25 cellular contexts compared by ENCODE assay signal in the genomic region with DNA sequence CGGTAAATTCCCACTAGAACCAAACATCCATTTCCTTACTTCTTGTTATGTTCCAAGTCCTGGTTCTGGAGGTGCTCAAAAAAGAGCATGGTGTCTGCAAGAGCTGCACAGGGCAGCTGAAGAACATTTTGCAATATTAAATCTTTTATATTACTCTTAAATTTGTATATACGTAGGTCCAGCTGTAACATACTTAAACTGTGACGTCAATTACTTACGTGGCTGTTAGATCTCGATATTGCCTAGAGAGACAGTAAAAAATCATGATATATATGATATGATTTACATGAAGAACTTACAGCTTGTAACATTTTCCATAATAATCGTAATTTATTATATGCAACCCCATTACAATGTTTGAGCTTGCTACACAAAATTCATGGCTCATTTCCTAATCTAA. TPM values are rescaled to one million over a fixed set of nuclear protein-coding genes. Genes with fewer than 3 reads are reported as not detected.
"Had no signal": no experiment of that assay in that cellular context is flagged by ENCODE, and none has a peak within 500 bp of the region (broad histone marks: within the 10 kb centered on the region; RNA-seq: fewer than 3 reads in every experiment).

No MANE protein-coding gene starts in this region.

- FAIRE-seq: K562 had no signal

- H3K4me3 Mint-ChIP-seq: IgD-negative memory B cell had no signal

- H3K27ac Mint-ChIP-seq: IgD-negative memory B cell had no signal

- H3K9me3 Mint-ChIP-seq: IgD-negative memory B cell had no signal

- H3K36me3 Mint-ChIP-seq: IgD-negative memory B cell had no signal

- DNase-seq: Kasumi-1, MM.1S, NCI-H1105, NCI-H1436 treated with DMSO at 0.1 percent for 48 hours, NCI-H1694, NCI-H187 treated with DMSO at 0.1 percent for 48 hours, NCI-H2029 treated with DMSO at 0.1 percent for 48 hours, NCI-H2171 treated with DMSO at 0.1 percent for 48 hours, NCI-H345, NCI-H446 treated with DMSO at 0.1 percent for 48 hours, NCI-H510A treated with DMSO at 0.1 percent for 48 hours, NCI-H526, NCI-H748 treated with DMSO at 0.1 percent for 48 hours, PC-3, SK-N-SH, SW 1271 had no signal

- H3K4me1 Mint-ChIP-seq: IgD-negative memory B cell had no signal

- H3K4me3 ChIP-seq: K562 had no signal

- ATAC-seq: K562, Panc1, PC-3 had no signal

- H3K9ac ChIP-seq: KMS-11, SK-N-SH had no signal

- H3K9me3 ChIP-seq: SK-N-SH had no signal

- H3K27ac ChIP-seq: KMS-11, RWPE1 had no signal

- H3K4me2 ChIP-seq: KMS-11, SK-N-SH had no signal

RNA-seq across cellular contexts. Expression of a gene that starts 19.3 kb away (rescaled TPM):
- total RNA-seq: K562 had no signal
- polyA plus RNA-seq: IgD-negative memory B cell, K562 had no signal

RNA-seq across cellular contexts. Expression of a gene that starts 38.3 kb away (rescaled TPM):
- total RNA-seq: HT-29, M059J, OCI-LY7, PC-3, SK-MEL-5 had no signal
- polyA plus RNA-seq: IgD-negative memory B cell, K562, SK-N-SH had no signal

RNA-seq across cellular contexts. Expression of a gene that starts 47.9 kb away (rescaled TPM):
- total RNA-seq: HT-29, M059J, OCI-LY7, PC-3, SK-MEL-5 had no signal
- polyA plus RNA-seq: IgD-negative memory B cell, K562, SK-N-SH had no signal

RNA-seq across cellular contexts. Expression of a gene that starts 54.9 kb away (rescaled TPM):
- total RNA-seq: HT-29, M059J, OCI-LY7, PC-3, SK-MEL-5 had no signal
- polyA plus RNA-seq: IgD-negative memory B cell, K562, SK-N-SH had no signal
